ENCODE assay signal across 6 cellular contexts in genomic region chr16:6012716-6013115, GRCh38.
"Had no signal": no experiment of that assay in that cellular context is flagged by ENCODE, and none has a peak within 500 bp of the region (broad histone marks: within the 10 kb centered on the region; RNA-seq: fewer than 3 reads in every experiment).

No MANE protein-coding gene starts in this region.

- FAIRE-seq: HTR-8/SVneo had no signal

- H3K4me2 ChIP-seq: KMS-11 had no signal

- H3K27ac ChIP-seq: HL-60, KMS-11 had no signal

- DNase-seq: IMR-90, KBM-7, KG1 had no signal

- H3K9ac ChIP-seq: KMS-11 had no signal
